Comparison of ENCODE assay signal across 13 cellular contexts in genomic region chr6:73180076-73180717, GRCh38. TPM values are rescaled to one million over a fixed set of nuclear protein-coding genes. Genes with fewer than 3 reads are reported as not detected.
DNase-seq lines count a peak whose midpoint lies in the region; ATAC-seq and TF ChIP-seq lines count a peak whose summit lies in the region.
"Had no signal": no experiment of that assay in that cellular context is flagged by ENCODE, and none has a peak within 500 bp of the region (broad histone marks: within the 10 kb centered on the region; RNA-seq: fewer than 3 reads in every experiment).

No MANE protein-coding gene starts in this region.

- H3K9ac ChIP-seq in SU-DHL-6 (ENCODE audit: low read length) (no peak overlapping the region), H9 (ENCODE audit: extremely low read depth, insufficient read length, low read length) (no peak overlapping the region)

- peaks cover 27% of the 10 kb centered on the region for H3K4me1 Mint-ChIP-seq in HFFc6 (ENCODE audit: low read depth)
- peaks cover 11% of the 10 kb centered on the region for H3K4me1 Mint-ChIP-seq in glutamatergic neuron (ENCODE audit: low read depth, unreplicated experiment)
- H3K4me1 Mint-ChIP-seq in H9 = peaks cover 3 to 15% of the 10 kb centered on the region in 2 experiments; a peak in 3 of 4 replicates

- H3K79me1 ChIP-seq in H9 (ENCODE audit: insufficient read depth, low read depth, low read length, poor library complexity, severe bottlenecking) = no peaks in the 10 kb centered on the region

- no peak overlapping the region for H4K8ac ChIP-seq in H9 (replicated peaks; ENCODE audit: insufficient read length, low read depth, low read length)

- H2AK5ac ChIP-seq in H9 (ENCODE audit: insufficient read length, low read length) = no peak overlapping the region

- H3F3A ChIP-seq in SU-DHL-6 (ENCODE audit: insufficient read depth) = peaks cover 4% of the 10 kb centered on the region; the same call in 1 of the 2 replicates

- peak overlapping the region; percentile 82 for H3K27ac Mint-ChIP-seq in HFFc6
- H3K27ac Mint-ChIP-seq in glutamatergic neuron (ENCODE audit: unreplicated experiment) = peak overlapping the region; percentile 19
- no peak overlapping the region for H3K27ac Mint-ChIP-seq in H9
- H3K27ac Mint-ChIP-seq: T-helper 1 cell treated with Interleukin-12 subunit alpha and Interleukin-12 subunit beta and Interleukin-4 antibody, amounts not matched to agents 30 μg/mL and 1 μg/mL, for 36 hours had no signal

- H3T11ph ChIP-seq in H9 (ENCODE audit: low read length) = no peak overlapping the region

- TF ChIP-seq CTCF in HFFc6 (IDR thresholded peaks at IDR 0.05) = no peak
- TF ChIP-seq CTCF in SU-DHL-6 (IDR thresholded peaks at IDR 0.05; ENCODE audit: insufficient read depth, low read length, poor library complexity, severe bottlenecking) = no peak
- TF ChIP-seq CTCF in glutamatergic neuron (IDR thresholded peaks at IDR 0.05; ENCODE audit: partially characterized antibody, unreplicated experiment) = no peak
- TF ChIP-seq CTCF in H9 (conservative IDR thresholded peaks at IDR 0.05) = no peak

- H3K23me2 ChIP-seq in H9 (ENCODE audit: insufficient read length, low read depth, low read length, poor library complexity, severe bottlenecking) = no peaks in the 10 kb centered on the region

- H2AFZ ChIP-seq in SU-DHL-6 (ENCODE audit: low read depth, low read length, severe bottlenecking) (no peak overlapping the region), H9 (ENCODE audit: low read length) (no peak overlapping the region)

- H3K27me3 ChIP-seq in SU-DHL-6 (ENCODE audit: low read length) (no peaks in the 10 kb centered on the region), H9 (ENCODE audit: insufficient read depth, low read length) (no peaks in the 10 kb centered on the region)
- H3K27me3 ChIP-seq: gastroesophageal sphincter had no signal

- DNase-seq in AG08395 (ENCODE audit: low spot score) (peak; percentile 16), HFFc6 (peak; percentile 37), glutamatergic neuron (no peak), H9 (no peak), foreskin melanocyte (no peak), posterior vena cava (ENCODE audit: low spot score) (no peak)
- DNase-seq: activated CD4-positive, alpha-beta T cell treated with anti-CD3 and anti-CD28 coated beads, Interleukin-2, amount 50 U/mL, for 4 hours; activated naive CD4-positive, alpha-beta T cell treated with Interleukin-2 at 50 U/mL for 16 hours had no signal

- H3K4me3 Mint-ChIP-seq in HFFc6 (peak overlapping the region; percentile 88), glutamatergic neuron (ENCODE audit: unreplicated experiment) (no peak overlapping the region), H9 (no peak overlapping the region)

- H3K56ac ChIP-seq in H9 (ENCODE audit: insufficient read length, low read depth, low read length) = no peak overlapping the region

- H4K5ac ChIP-seq in H9 (ENCODE audit: insufficient read length, low read depth, low read length) = no peak overlapping the region

- no peaks in the 10 kb centered on the region for H3K9me2 ChIP-seq in SU-DHL-6 (replicated peaks; ENCODE audit: insufficient read depth, low read length)

- WGBS in H9 (ENCODE audit: extremely low coverage, insufficient read length, low lambda C conversion rate) = no CpG with 5 or more reads among the region's 6 CpGs

- H3K4me3 ChIP-seq in SU-DHL-6 (ENCODE audit: insufficient read depth, low read length, poor library complexity, severe bottlenecking) = no peak overlapping the region

- H3K18ac ChIP-seq in H9 (ENCODE audit: insufficient read length, low read depth, low read length) = no peak overlapping the region

- no peak overlapping the region for H2BK12ac ChIP-seq in H9 (ENCODE audit: insufficient read length, low read depth, low read length)

- H2BK5ac ChIP-seq in H9 (ENCODE audit: insufficient read length, low read length) = no peak overlapping the region

- no peak overlapping the region for H2BK20ac ChIP-seq in H9 (ENCODE audit: low read depth, low read length, poor library complexity, severe bottlenecking)

- no peaks in the 10 kb centered on the region for H3K27me3 Mint-ChIP-seq in HFFc6 (ENCODE audit: insufficient read depth)
- no peaks in the 10 kb centered on the region for H3K27me3 Mint-ChIP-seq in glutamatergic neuron (ENCODE audit: unreplicated experiment)
- H3K27me3 Mint-ChIP-seq in H9 (ENCODE audit: low read depth) = peaks cover 3% of the 10 kb centered on the region; the same call in 1 of the 2 replicates

- H2BK15ac ChIP-seq in H9 (ENCODE audit: low read depth, low read length) = no peak overlapping the region

- no peak for ATAC-seq in GM19455 (IDR thresholded peaks at IDR 0.05; ENCODE audit: unreplicated experiment)

- H3K9me3 Mint-ChIP-seq in HFFc6 = no peaks in the 10 kb centered on the region
- no peaks in the 10 kb centered on the region for H3K9me3 Mint-ChIP-seq in glutamatergic neuron (ENCODE audit: unreplicated experiment)
- no peaks in the 10 kb centered on the region for H3K9me3 Mint-ChIP-seq in H9
- H3K9me3 Mint-ChIP-seq: T-helper 1 cell treated with Interleukin-12 subunit alpha and Interleukin-12 subunit beta and Interleukin-4 antibody, amounts not matched to agents 30 μg/mL and 1 μg/mL, for 36 hours had no signal

- H3K4me2 ChIP-seq in SU-DHL-6 (ENCODE audit: low read depth, low read length, poor library complexity, severe bottlenecking) = peak overlapping the region; percentile 64
- H3K4me2 ChIP-seq in H9 (ENCODE audit: insufficient read depth, insufficient read length, low read length) = no peak overlapping the region

- intact Hi-C loops in posterior vena cava (cut with DNase I) = loop anchor here (5.0 to 10.0 kb wide), 2 partner anchors 765 to 768 kb away; no protein-coding TSS in a partner anchor

- peaks cover 2% of the 10 kb centered on the region for H3K4me1 ChIP-seq in H9 (ENCODE audit: insufficient read depth, low read length)

- H3K79me2 ChIP-seq in SU-DHL-6 (ENCODE audit: insufficient read depth, low read length) = no peaks in the 10 kb centered on the region
- no peaks in the 10 kb centered on the region for H3K79me2 ChIP-seq in H9 (ENCODE audit: insufficient read depth, low read length)

- H4K91ac ChIP-seq in H9 (ENCODE audit: insufficient read length, low read depth, low read length) = no peak overlapping the region

- no peak overlapping the region for H3K4ac ChIP-seq in H9 (ENCODE audit: low read depth, low read length)

- H3K36me3 Mint-ChIP-seq in HFFc6 (ENCODE audit: low read depth) = no peaks in the 10 kb centered on the region
- H3K36me3 Mint-ChIP-seq in glutamatergic neuron (ENCODE audit: unreplicated experiment) = no peaks in the 10 kb centered on the region
- no peaks in the 10 kb centered on the region for H3K36me3 Mint-ChIP-seq in H9 (ENCODE audit: insufficient read depth in 1 of 3, low read depth in 3 of 3)

- no peak overlapping the region for H2BK120ac ChIP-seq in H9 (ENCODE audit: low read depth, low read length, poor library complexity, severe bottlenecking)

- H3K27ac ChIP-seq in SU-DHL-6 (ENCODE audit: low read depth, low read length) (peak overlapping the region; percentile 43), H9 (ENCODE audit: insufficient read length, low read depth, low read length) (no peak overlapping the region)
- H3K27ac ChIP-seq: gastroesophageal sphincter had no signal

- no peak overlapping the region for H3K14ac ChIP-seq in H9 (ENCODE audit: insufficient read depth, low read length)

- H3K9me3 ChIP-seq in SU-DHL-6 (ENCODE audit: insufficient read depth, low read length) = no peaks in the 10 kb centered on the region
- no peaks in the 10 kb centered on the region for H3K9me3 ChIP-seq in H9 (ENCODE audit: control insufficient read depth, low read depth, low read length)
- H3K9me3 ChIP-seq: gastroesophageal sphincter had no signal

- no peaks in the 10 kb centered on the region for H3K36me3 ChIP-seq in SU-DHL-6 (ENCODE audit: low read length)
- H3K36me3 ChIP-seq: gastroesophageal sphincter had no signal

- H4K20me1 ChIP-seq in SU-DHL-6 (ENCODE audit: low read depth, low read length) (no peaks in the 10 kb centered on the region), H9 (ENCODE audit: control insufficient read depth, insufficient read depth, insufficient read length) (no peaks in the 10 kb centered on the region)

- H3K23ac ChIP-seq in H9 (ENCODE audit: insufficient read length, low read depth, low read length) = no peak overlapping the region

RNA-seq across cellular contexts. Expression of gene KHDC1L, which starts 45.1 kb away (rescaled TPM):
- under 1 TPM in 2 of 6 experiments, not detected in 4; 0.37 to 0.55 TPM for total RNA-seq in HFFc6 (2021; fragmentation: NEBNext Ultra II Directional; extraction: Animal tissue kit (Norgen Biotek cat#: 25700))
- 2.2 TPM for total RNA-seq in glutamatergic neuron (ENCODE audit: unreplicated experiment)
- 0.37 TPM in 1 of 2 replicates, not detected in the other for total RNA-seq in H9 (2021)
- total RNA-seq in posterior vena cava = not detected
- total RNA-seq: gastroesophageal sphincter, HT-29 had no signal

Comparison
In these comparisons a context has a peak if more than half of its experiments do, and no peak if none do; other contexts are left out.
1. DNase-seq: peak in AG08395 (single experiment) and HFFc6 (single experiment); none in glutamatergic neuron (single experiment), H9 (single experiment), foreskin melanocyte (single experiment) and posterior vena cava (single experiment).
2. H3K27ac Mint-ChIP-seq: peak in HFFc6 (single experiment) and glutamatergic neuron (single experiment); none in H9 (0 of 3).